ENCODE assay signal across 24 cellular contexts in genomic region chr1:215132156-215132555, GRCh38. TPM values are rescaled to one million over a fixed set of nuclear protein-coding genes. Genes with fewer than 3 reads are reported as not detected.
DNase-seq lines count a peak whose midpoint lies in the region; ATAC-seq, FAIRE-seq and TF ChIP-seq lines count a peak whose summit lies in the region.
"Had no signal": no experiment of that assay in that cellular context is flagged by ENCODE, and none has a peak within 500 bp of the region (broad histone marks: within the 10 kb centered on the region; RNA-seq: fewer than 3 reads in every experiment).

No MANE protein-coding gene starts in this region.

- H3K4me3 ChIP-seq in SK-N-SH (ENCODE audit: low read depth in 2 of 2, low read length in 1 of 2), result peak overlapping the region in 1 of 2 experiments; percentile 6; a peak in 2 of 4 replicates
- no peak overlapping the region for H3K4me3 ChIP-seq in fibroblast of lung (replicated peaks in 1 of 4; ENCODE audit: control extremely low read depth in 1 of 4, insufficient read depth in 1 of 4, low read depth in 3 of 4, low read length in 4 of 4)
- no peak overlapping the region for H3K4me3 ChIP-seq in pancreas
- H3K4me3 ChIP-seq: sigmoid colon had no signal

- CTCF ChIA-PET in SK-N-SH (lab: Yijun Ruan, JAX), result no interaction called here

- no peak for TF ChIP-seq EP300 in SK-N-SH (IDR thresholded peaks at IDR 0.05; ENCODE audit: borderline replicate concordance in 1 of 2, low read depth in 1 of 2, low read length in 1 of 2)

- H4K20me1 ChIP-seq in SK-N-SH (ENCODE audit: insufficient read depth) (no peaks in the 10 kb centered on the region), fibroblast of lung (ENCODE audit: control insufficient read depth, extremely low read depth, insufficient read depth, low read length) (no peaks in the 10 kb centered on the region)

- no peak for TF ChIP-seq RAD21 in SK-N-SH (IDR thresholded peaks at IDR 0.05; ENCODE audit: low read length)

- no peak for FAIRE-seq in pancreas (lab: Jason Lieb, UNC)
- FAIRE-seq: frontal cortex had no signal

- H3K4me1 ChIP-seq in SK-N-SH (ENCODE audit: control insufficient read depth in 1 of 2, insufficient read depth in 2 of 2, low read depth in 1 of 2, low read length in 1 of 2) (no peaks in the 10 kb centered on the region; a peak in 1 of 4 replicates), fibroblast of lung (ENCODE audit: control insufficient read depth, extremely low read depth, insufficient read depth, low read length) (no peaks in the 10 kb centered on the region), pancreas (no peaks in the 10 kb centered on the region)
- H3K4me1 ChIP-seq: parathyroid adenoma, sigmoid colon had no signal

- intact Hi-C loops in pancreas (cut with DNase I), result no loop called here

- TF ChIP-seq CTCF in SK-N-SH (IDR thresholded peaks at IDR 0.05) (no peak), fibroblast of lung (conservative IDR thresholded peaks at IDR 0.05 in 1 of 2, IDR thresholded peaks at IDR 0.05 in 1 of 2; ENCODE audit: low read depth in 1 of 2, low read length in 2 of 2) (no peak), pancreas (IDR thresholded peaks at IDR 0.05) (no peak)

- no peaks in the 10 kb centered on the region for H3K27me3 ChIP-seq in SK-N-SH (ENCODE audit: insufficient read depth)
- H3K27me3 ChIP-seq in fibroblast of lung (ENCODE audit: control insufficient read depth, insufficient read depth, low read length), result no peaks in the 10 kb centered on the region
- no peaks in the 10 kb centered on the region for H3K27me3 ChIP-seq in pancreas
- H3K27me3 ChIP-seq: sigmoid colon had no signal

- 19% methylated on average over 2 of the region's 2 CpGs for WGBS in SK-N-SH (ENCODE audit: low lambda C conversion rate)
- 35% methylated on average over 2 of the region's 2 CpGs for WGBS in pancreas, 2 donors

- H3K9me3 ChIP-seq in SK-N-SH (no peaks in the 10 kb centered on the region), fibroblast of lung (ENCODE audit: control insufficient read depth, insufficient read depth, low read depth, low read length) (no peaks in the 10 kb centered on the region), pancreas (no peaks in the 10 kb centered on the region)
- H3K9me3 ChIP-seq: sigmoid colon had no signal

- in situ Hi-C loops in G401 (cut with HindIII; ENCODE audit: low sequenced_read_pairs), result no loop called here

- H3K9ac ChIP-seq in SK-N-SH (no peak overlapping the region), fibroblast of lung (ENCODE audit: insufficient read depth, low read length) (no peak overlapping the region)
- H3K9ac ChIP-seq: parathyroid adenoma had no signal

- H3K79me2 ChIP-seq in SK-N-SH (ENCODE audit: insufficient read depth), result no peaks in the 10 kb centered on the region
- H3K79me2 ChIP-seq in fibroblast of lung (ENCODE audit: control insufficient read depth, insufficient read depth, low read length), result no peaks in the 10 kb centered on the region
- H3K79me2 ChIP-seq: parathyroid adenoma had no signal

- ATAC-seq in pancreas (peak in 3 of 4 donors; percentile 35 to 58 (median 54)), HG03039 (IDR thresholded peaks at IDR 0.05; ENCODE audit: unreplicated experiment) (no peak)
- ATAC-seq: CD8-positive, alpha-beta T cell; HCT116; natural killer cell; stimulated activated effector memory CD8-positive, alpha-beta T cell treated with anti-CD3 and anti-CD28 coated beads, Interleukin-12 subunit alpha, Interleukin-12 subunit beta, amount 100 ng/mL, for 72 hours had no signal

- H3F3A ChIP-seq in SK-N-SH (replicated peaks; ENCODE audit: insufficient read depth), result no peaks in the 10 kb centered on the region

- H3K9me2 ChIP-seq in SK-N-SH, result no peaks in the 10 kb centered on the region

- H3K27ac ChIP-seq in SK-N-SH (ENCODE audit: low read depth in 2 of 2, low read length in 1 of 2) (peak overlapping the region in 1 of 2 experiments; percentile 19; a peak in 1 of 4 replicates), fibroblast of lung (ENCODE audit: insufficient read depth, low read length) (no peak overlapping the region), pancreas (no peak overlapping the region)
- H3K27ac ChIP-seq: parathyroid adenoma, sigmoid colon had no signal

- DNase-seq in EL (peak; percentile 13), SK-N-SH (no peak), fibroblast of lung (ENCODE audit: low read depth in 2 of 2) (peak; percentile 14 to 69), pancreas (no peak), DMS79 (lab: John Stamatoyannopoulos, UW) (no peak), NCI-H526 treated with DMSO at 0.1 percent for 48 hours (lab: John Stamatoyannopoulos, UW) (no peak), G401 (ENCODE audit: low spot score) (no peak)
- DNase-seq: activated CD4-positive, alpha-beta T cell treated with anti-CD3 and anti-CD28 coated beads, Interleukin-2, amount 10 ng/mL, durations not matched to agents 7 days and 5 days; activated CD8-positive, alpha-beta memory T cell treated with anti-CD3 and anti-CD28 coated beads, Interleukin-2, amount 50 U/mL, for 4 hours; caudate nucleus; CD8-positive, alpha-beta T cell; dermis blood vessel endothelial cell; DND-41; natural killer cell; NCI-H1436 treated with DMSO at 0.1 percent for 48 hours; NCI-H82; SHP77; sigmoid colon had no signal

- no peaks in the 10 kb centered on the region for H3K36me3 ChIP-seq in SK-N-SH (replicated peaks in 1 of 2; ENCODE audit: control insufficient read depth in 1 of 2, insufficient read depth in 2 of 2, low read length in 1 of 2)
- H3K36me3 ChIP-seq in fibroblast of lung (ENCODE audit: control insufficient read depth, insufficient read depth, low read length), result no peaks in the 10 kb centered on the region
- no peaks in the 10 kb centered on the region for H3K36me3 ChIP-seq in pancreas
- H3K36me3 ChIP-seq: sigmoid colon had no signal

- H2AFZ ChIP-seq in SK-N-SH (ENCODE audit: low read depth) (peak overlapping the region; percentile 27; the same call in 1 of the 2 replicates), fibroblast of lung (ENCODE audit: low read length) (no peak overlapping the region)
- H2AFZ ChIP-seq: parathyroid adenoma had no signal

- POLR2A ChIA-PET in SK-N-SH (lab: Yijun Ruan, JAX), result no interaction called here

- H3K4me2 ChIP-seq in SK-N-SH, result 0 out of 2 replicates have a peak overlapping the region, but pooled peaks have one; percentile 17
- no peak overlapping the region for H3K4me2 ChIP-seq in fibroblast of lung (ENCODE audit: extremely low read depth, insufficient read depth, low read length)

TF ChIP-seq in SK-N-SH, 30 proteins besides CTCF, POLR2A, EP300 and RAD21:
- TF ChIP-seq MEF2A (IDR thresholded peaks at IDR 0.05; ENCODE audit: borderline replicate concordance, low read depth) (no peak), USF1 (IDR thresholded peaks at IDR 0.05; ENCODE audit: borderline replicate concordance, low read depth) (no peak)

RNA-seq across cellular contexts. Expression of gene KCNK2, which starts 49.6 kb away (rescaled TPM):
- polyA plus RNA-seq in SK-N-SH (2012; rRNA removed) (12.2 and 16.2 TPM in 2 replicates), fibroblast of lung (25.6 and 29.7 TPM in 2 replicates), pancreas (under 1 TPM; 0.42 to 0.72 TPM)
- 18.1 and 18.3 TPM in 2 replicates for polyA plus RNA-seq in SK-N-SH (2012; cell fraction: cytosol; rRNA removed)
- polyA plus RNA-seq in SK-N-SH (2012; cell fraction: nucleus; rRNA removed), result 5.1 and 9.6 TPM in 2 replicates
- total RNA-seq in fibroblast of lung (2.8 and 6.4 TPM in 2 replicates), pancreas (1 to 10 TPM in 2 of 6 donors, under 1 TPM in 4; 0.12 to 2.4 (median 0.61) TPM)
- polyA plus RNA-seq in fibroblast of lung (2012), result 19.2 and 22.0 TPM in 2 replicates
- polyA minus RNA-seq in fibroblast of lung (ENCODE audit: low replicate concordance), result 7.3 and 42.0 TPM in 2 replicates
- not detected in 2 replicates for total RNA-seq in G401 (2014; rRNA removed; shearing (Covaris generic))
- total RNA-seq: activated CD4-positive, alpha-beta T cell treated with anti-CD3 and anti-CD28 coated beads, Interleukin-2, amount 10 ng/mL, durations not matched to agents 7 days and 5 days; CD8-positive, alpha-beta T cell; dermis blood vessel endothelial cell; natural killer cell; OCI-LY7 had no signal

Comparison
In these comparisons a context has a peak if more than half of its experiments do, and no peak if none do; other contexts are left out.
1. DNase-seq: peak in EL (single experiment) and fibroblast of lung (2 of 2); none in SK-N-SH (single experiment), pancreas (0 of 6), DMS79 (single experiment), NCI-H526 treated with DMSO at 0.1 percent for 48 hours (single experiment) and G401 (single experiment).